1 cellular context compared by ENCODE assay signal in genomic region chr17:41504126-41504977, GRCh38.
TF ChIP-seq lines count a peak whose summit lies in the region.

No MANE protein-coding gene starts in this region.

TF ChIP-seq in HEK293, 187 proteins besides CTCF, POLR2A, EP300 and RAD21 (continued from another document):
- TF ChIP-seq PRDM10 (tag by site-specific recombination; IDR thresholded peaks at IDR 0.05) = peak; percentile 16; the same call in 1 of the 2 replicates
- 0 out of 2 replicates have a peak, but pooled peaks have one; percentile 59 for TF ChIP-seq HOXD13 (CRISPR knock-in tag; IDR thresholded peaks at IDR 0.05; ENCODE audit: borderline replicate concordance)
- TF ChIP-seq ZNF629 (tag by site-specific recombination; IDR thresholded peaks at IDR 0.05) = peak; percentile 31; the same call in 1 of the 2 replicates
- TF ChIP-seq TCF7L2 (IDR thresholded peaks at IDR 0.05; ENCODE audit: borderline replicate concordance, low read depth, low read length) = no peak
- TF ChIP-seq ZSCAN30 (tag by site-specific recombination; IDR thresholded peaks at IDR 0.05) = peak; percentile 81; the same call in 1 of the 2 replicates
- TF ChIP-seq YY1 (tag by site-specific recombination; IDR thresholded peaks at IDR 0.05) = no peak
- peak; percentile 39 for TF ChIP-seq ATF2 (tag by site-specific recombination; IDR thresholded peaks at IDR 0.05; ENCODE audit: low read depth)
- 0 out of 2 replicates have a peak, but pooled peaks have one; percentile 42 for TF ChIP-seq ZNF423 (tag by site-specific recombination; IDR thresholded peaks at IDR 0.05)
- TF ChIP-seq PATZ1 (tag by site-specific recombination; IDR thresholded peaks at IDR 0.05) = 0 out of 2 replicates have a peak, but pooled peaks have one; percentile 23
- TF ChIP-seq ZNF580 (tag by site-specific recombination; IDR thresholded peaks at IDR 0.05) = 0 out of 2 replicates have a peak, but pooled peaks have one; percentile 15
- peak; percentile 95 for TF ChIP-seq ZNF843 (tag by site-specific recombination; IDR thresholded peaks at IDR 0.05)
- TF ChIP-seq GLI2 (tag by site-specific recombination; IDR thresholded peaks at IDR 0.05; ENCODE audit: borderline replicate concordance, low read depth) = no peak; the same call in 1 of the 2 replicates
- peak; percentile 45; the same call in 1 of the 2 replicates for TF ChIP-seq ZFP69B (tag by site-specific recombination; IDR thresholded peaks at IDR 0.05)
- peak; percentile 40 for TF ChIP-seq ZBTB20 (tag by site-specific recombination; IDR thresholded peaks at IDR 0.05)
- peak; percentile 90 for TF ChIP-seq ZNF488 (tag by site-specific recombination; IDR thresholded peaks at IDR 0.05)
- TF ChIP-seq ZIC2 (tag by site-specific recombination; IDR thresholded peaks at IDR 0.05) = no peak
- peak; percentile 69; the same call in 1 of the 2 replicates for TF ChIP-seq BCL6B (tag by site-specific recombination; IDR thresholded peaks at IDR 0.05)
- TF ChIP-seq ZEB2 (tag by site-specific recombination; IDR thresholded peaks at IDR 0.05) = no peak
- no peak for TF ChIP-seq ZNF311 (tag by site-specific recombination; IDR thresholded peaks at IDR 0.05; ENCODE audit: borderline replicate concordance)
- TF ChIP-seq ZNF596 (tag by site-specific recombination; IDR thresholded peaks at IDR 0.05) = no peak
- peak; percentile 96; the same call in 1 of the 2 replicates for TF ChIP-seq OVOL3 (tag by site-specific recombination; IDR thresholded peaks at IDR 0.05)
- TF ChIP-seq ELK4 (IDR thresholded peaks at IDR 0.05; ENCODE audit: borderline replicate concordance, low read depth, low read length) = no peak
- TF ChIP-seq ZNF140 (tag by site-specific recombination; IDR thresholded peaks at IDR 0.05) = no peak
- TF ChIP-seq REPIN1 (tag by site-specific recombination; IDR thresholded peaks at IDR 0.05; ENCODE audit: low read depth) = no peak
- peak; percentile 96 for TF ChIP-seq ZNF223 (tag by site-specific recombination; IDR thresholded peaks at IDR 0.05)
- peak; percentile 76 for TF ChIP-seq IKZF3 (tag by site-specific recombination; IDR thresholded peaks at IDR 0.05)
- 0 out of 2 replicates have a peak, but pooled peaks have one; percentile 29 for TF ChIP-seq ZNF2 (tag by site-specific recombination; IDR thresholded peaks at IDR 0.05)
- peak; percentile 95 for TF ChIP-seq FEZF1 (tag by site-specific recombination; IDR thresholded peaks at IDR 0.05)
- TF ChIP-seq PRDM6 (tag by site-specific recombination; IDR thresholded peaks at IDR 0.05) = peak; percentile 94
- peak; percentile 37; the same call in 1 of the 2 replicates for TF ChIP-seq ZBTB17 (tag by site-specific recombination; IDR thresholded peaks at IDR 0.05)
- 0 out of 2 replicates have a peak, but pooled peaks have one; percentile 6 for TF ChIP-seq GLIS1 (tag by site-specific recombination; IDR thresholded peaks at IDR 0.05)
- 0 out of 2 replicates have a peak, but pooled peaks have one; percentile 13 for TF ChIP-seq PRDM4 (tag by site-specific recombination; IDR thresholded peaks at IDR 0.05)
- 0 out of 2 replicates have a peak, but pooled peaks have one; percentile 16 for TF ChIP-seq ZNF692 (tag by site-specific recombination; IDR thresholded peaks at IDR 0.05)
- no peak for TF ChIP-seq ZNF654 (tag by site-specific recombination; IDR thresholded peaks at IDR 0.05; ENCODE audit: low read depth)
- peak; percentile 81 for TF ChIP-seq ZBTB8A (tag by site-specific recombination; IDR thresholded peaks at IDR 0.05)
